In genomic region chr4:183098723-183099536, GRCh38 we compare ENCODE assay signal across 8 cellular contexts. TPM values are rescaled to one million over a fixed set of nuclear protein-coding genes. Genes with fewer than 3 reads are reported as not detected.
A peak's percentile ranks its signal among the peaks of the same experiment; 100 is the strongest.
DNase-seq lines count a peak whose midpoint lies in the region; ATAC-seq, FAIRE-seq and TF ChIP-seq lines count a peak whose summit lies in the region.

Gene WWC2, plus strand, starts transcription at chr4:183099257. Its CDS starts 235 bp downstream, at chr4:183099492.

- peaks cover 49% of the 10 kb centered on the region for H3K27me3 Mint-ChIP-seq in dendritic cell treated with granulocyte-macrophage colony-stimulating factor and Interleukin-4, amounts not matched to agents 40 ng/mL and 50 ng/mL, for 4 days

- peaks cover 13% of the 10 kb centered on the region for H3K4me1 Mint-ChIP-seq in dendritic cell treated with granulocyte-macrophage colony-stimulating factor and Interleukin-4, amounts not matched to agents 40 ng/mL and 50 ng/mL, for 4 days (ENCODE audit: low read depth)

- H3K4me3 Mint-ChIP-seq in dendritic cell treated with granulocyte-macrophage colony-stimulating factor and Interleukin-4, amounts not matched to agents 40 ng/mL and 50 ng/mL, for 4 days: peak within 1 kb of the TSS; percentile 89

- no peak for FAIRE-seq in GM12891 (lab: Jason Lieb, UNC)

- H3K27me3 ChIP-seq in layer of hippocampus (ENCODE audit: control insufficient read depth, insufficient read depth, low read length): no peaks in the 10 kb centered on the region

- peak within 1 kb of the TSS; percentile 86 for H3K27ac Mint-ChIP-seq in dendritic cell treated with granulocyte-macrophage colony-stimulating factor and Interleukin-4, amounts not matched to agents 40 ng/mL and 50 ng/mL, for 4 days

- DNase-seq in GM12891 (ENCODE audit: insufficient read length, low spot score): peak; percentile 40
- DNase-seq in NCI-H510A (lab: John Stamatoyannopoulos, UW): peak; percentile 52
- DNase-seq in activated CD4-positive, alpha-beta T cell treated with anti-CD3 and anti-CD28 coated beads, Interleukin-2, amount 50 U/mL, for 48 hours: peak; percentile 61 to 68
- DNase-seq in stimulated activated CD4-positive, alpha-beta T cell treated with anti-CD3 and anti-CD28 coated beads, Interleukin-12 subunit alpha, Interleukin-12 subunit beta, amount 100 ng/mL, for 48 hours (ENCODE audit: low read depth in 2 of 3, low spot score in 1 of 3): peak; percentile 21 to 48 (median 42)
- no peak for DNase-seq in NK-92 (lab: John Stamatoyannopoulos, UW; ENCODE audit: unreplicated experiment)

- peak; percentile 69 for ATAC-seq in HG02885 (IDR thresholded peaks at IDR 0.05; ENCODE audit: poor library complexity, unreplicated experiment)

- intact Hi-C loops in dendritic cell treated with granulocyte-macrophage colony-stimulating factor and Interleukin-4, amounts not matched to agents 40 ng/mL and 50 ng/mL, for 4 days (cut with micrococcal nuclease): loop anchor here (2.0 to 10.0 kb wide), 4 partner anchors 250 to 558 kb away; partner anchors contain the start of genes ING2, RWDD4 and TRAPPC11

- no peak for TF ChIP-seq POLR2A in GM12891 (IDR thresholded peaks at IDR 0.05; ENCODE audit: low read depth, low read length)

- peak within 1 kb of the TSS; percentile 86 for H3K27ac ChIP-seq in layer of hippocampus (ENCODE audit: low read depth, low read length)

- H3K36me3 Mint-ChIP-seq in dendritic cell treated with granulocyte-macrophage colony-stimulating factor and Interleukin-4, amounts not matched to agents 40 ng/mL and 50 ng/mL, for 4 days (ENCODE audit: low read depth): no peaks in the 10 kb centered on the region

- no peaks in the 10 kb centered on the region for H3K9me3 Mint-ChIP-seq in dendritic cell treated with granulocyte-macrophage colony-stimulating factor and Interleukin-4, amounts not matched to agents 40 ng/mL and 50 ng/mL, for 4 days

TF ChIP-seq in GM12891, 5 proteins besides CTCF, POLR2A, EP300 and RAD21:
- TF ChIP-seq PAX5 (IDR thresholded peaks at IDR 0.05; ENCODE audit: insufficient read depth, low read length, severe bottlenecking) (no peak), POLR2AphosphoS5 (IDR thresholded peaks at IDR 0.05; ENCODE audit: low read depth, low read length) (no peak), SPI1 (IDR thresholded peaks at IDR 0.05; ENCODE audit: low read depth, low read length) (no peak), TAF1 (IDR thresholded peaks at IDR 0.05; ENCODE audit: low read depth, low read length) (no peak), POU2F2 (IDR thresholded peaks at IDR 0.05; ENCODE audit: low read depth, low read length) (peak; percentile 55; the same call in 1 of the 2 replicates)
TF ChIP-seq in GM12891: peak in this region for 1.

RNA-seq across cellular contexts. Expression of gene WWC2, which starts in this region (rescaled TPM):
- polyA plus RNA-seq in GM12891 (2012; ENCODE audit: low read depth, missing spikeins): 0.06 TPM
